Comparison of ENCODE assay signal across 2 cellular contexts in the genomic region with DNA sequence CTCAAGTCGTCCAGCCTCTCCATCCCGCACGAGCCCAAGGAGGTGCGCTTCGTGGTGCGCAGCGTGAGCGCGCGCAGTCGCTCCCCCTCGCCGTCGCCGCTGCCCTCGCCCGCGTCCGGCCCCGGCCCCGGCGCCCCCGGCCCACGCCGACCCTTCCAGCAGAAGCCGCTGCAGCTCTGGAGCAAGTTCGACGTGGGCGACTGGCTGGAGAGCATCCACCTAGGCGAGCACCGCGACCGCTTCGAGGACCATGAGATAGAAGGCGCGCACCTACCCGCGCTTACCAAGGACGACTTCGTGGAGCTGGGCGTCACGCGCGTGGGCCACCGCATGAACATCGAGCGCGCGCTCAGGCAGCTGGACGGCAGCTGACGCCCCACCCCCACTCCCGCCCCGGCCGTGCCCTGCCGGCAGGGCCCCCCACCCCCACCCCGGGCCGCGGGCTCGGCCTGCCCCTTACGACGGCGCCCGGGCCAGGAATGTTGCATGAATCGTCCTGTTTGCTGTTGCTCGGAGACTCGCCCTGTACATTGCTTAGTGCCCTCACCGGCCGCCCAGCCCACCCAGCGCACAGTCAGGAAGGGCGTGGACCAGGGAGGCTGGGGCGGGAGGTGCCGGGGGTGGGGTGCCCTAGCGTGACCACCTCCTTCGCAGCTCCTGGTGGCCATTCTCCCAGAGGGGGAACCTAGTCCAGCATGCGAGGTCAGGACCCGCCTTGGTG.
TF ChIP-seq lines count a peak whose summit lies in the region.

No MANE protein-coding gene starts in this region.

TF ChIP-seq in SK-N-SH, 30 proteins besides CTCF, POLR2A, EP300 and RAD21:
- TF ChIP-seq, protein P1, sequence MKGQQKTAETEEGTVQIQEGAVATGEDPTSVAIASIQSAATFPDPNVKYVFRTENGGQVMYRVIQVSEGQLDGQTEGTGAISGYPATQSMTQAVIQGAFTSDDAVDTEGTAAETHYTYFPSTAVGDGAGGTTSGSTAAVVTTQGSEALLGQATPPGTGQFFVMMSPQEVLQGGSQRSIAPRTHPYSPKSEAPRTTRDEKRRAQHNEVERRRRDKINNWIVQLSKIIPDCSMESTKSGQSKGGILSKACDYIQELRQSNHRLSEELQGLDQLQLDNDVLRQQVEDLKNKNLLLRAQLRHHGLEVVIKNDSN (IDR thresholded peaks at IDR 0.05; ENCODE audit: borderline replicate concordance, low read depth): no peak
TF ChIP-seq in SK-N-SH: peak in this region for 0.

TF ChIP-seq in SK-N-SH treated with all-trans-retinoic acid at 6 μM for 48 hours, 23 proteins besides CTCF, POLR2A, EP300 and RAD21:
- no peak for TF ChIP-seq TCF4 (CRISPR knock-in tag; IDR thresholded peaks at IDR 0.05; ENCODE audit: borderline replicate concordance)
- no peak for TF ChIP-seq CSRNP3 (CRISPR knock-in tag; IDR thresholded peaks at IDR 0.05)
- TF ChIP-seq ZNF565 (CRISPR knock-in tag; conservative IDR thresholded peaks at IDR 0.05; ENCODE audit: low read depth): no peak
- TF ChIP-seq ZFP3 (CRISPR knock-in tag; IDR thresholded peaks at IDR 0.05): no peak
